11 cellular contexts compared by ENCODE assay signal in the genomic region with DNA sequence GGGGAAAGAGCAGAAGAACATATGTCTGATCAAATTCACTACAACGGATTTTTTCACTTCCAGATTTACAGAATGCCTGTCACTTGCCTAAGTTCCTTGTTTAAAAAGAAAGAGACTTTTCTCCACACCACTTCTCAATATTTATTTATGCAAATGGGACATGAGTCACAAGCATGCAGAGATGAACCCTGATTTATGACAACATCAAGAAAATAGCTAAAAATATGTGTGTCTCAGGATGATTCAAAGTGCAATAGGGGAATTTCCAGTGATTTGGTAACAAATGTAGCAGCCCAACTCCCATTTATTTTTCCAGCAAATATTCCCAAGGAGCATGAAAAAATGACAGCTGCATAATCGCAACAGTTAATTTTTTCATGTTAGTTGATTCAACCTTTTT.
DNase-seq lines count a peak whose midpoint lies in the region; ATAC-seq and TF ChIP-seq lines count a peak whose summit lies in the region.
"Had no signal": no experiment of that assay in that cellular context is flagged by ENCODE, and none has a peak within 500 bp of the region (broad histone marks: within the 10 kb centered on the region; RNA-seq: fewer than 3 reads in every experiment).

No MANE protein-coding gene starts in this region.

- H3K36me3 ChIP-seq in lung (ENCODE audit: control insufficient read depth in 2 of 2, insufficient read depth in 2 of 2, low read length in 2 of 2) = no peaks in the 10 kb centered on the region
- H3K36me3 ChIP-seq in CD8-positive, alpha-beta T cell (ENCODE audit: insufficient read depth, low read length) = no peaks in the 10 kb centered on the region
- no peaks in the 10 kb centered on the region for H3K36me3 ChIP-seq in neural progenitor cell
- H3K36me3 ChIP-seq: transverse colon had no signal

- H2AFZ ChIP-seq in neural progenitor cell (replicated peaks) = no peak overlapping the region

- no peaks in the 10 kb centered on the region for H3K27me3 ChIP-seq in lung (ENCODE audit: control insufficient read depth, insufficient read depth)
- H3K27me3 ChIP-seq in CD8-positive, alpha-beta T cell (ENCODE audit: insufficient read depth, low read length) = no peaks in the 10 kb centered on the region
- no peaks in the 10 kb centered on the region for H3K27me3 ChIP-seq in neural progenitor cell
- H3K27me3 ChIP-seq: transverse colon had no signal

- no peaks in the 10 kb centered on the region for H3F3A ChIP-seq in neural progenitor cell (ENCODE audit: low read depth)

- POLR2A ChIA-PET in CD8-positive, alpha-beta T cell (lab: Charles Lee) = interaction anchor here (0.7 kb wide), 1 partner anchor 15 kb away, joined by 3 read pairs; no protein-coding TSS in a partner anchor

- no peaks in the 10 kb centered on the region for H3K27me3 Mint-ChIP-seq in CD8-positive, alpha-beta T cell (ENCODE audit: low read depth)
- H3K27me3 Mint-ChIP-seq in neural progenitor cell (ENCODE audit: insufficient read depth, low read depth) = peaks cover 4% of the 10 kb centered on the region

- H3K4me3 ChIP-seq in lung (no peak overlapping the region), neural progenitor cell (no peak overlapping the region)
- no peak overlapping the region for H3K4me3 ChIP-seq in CD8-positive, alpha-beta T cell (ENCODE audit: low read depth, low read length)
- H3K4me3 ChIP-seq: transverse colon had no signal

- H3K9ac ChIP-seq in neural progenitor cell = no peak overlapping the region

- H3K4me1 Mint-ChIP-seq in CD8-positive, alpha-beta T cell (ENCODE audit: low read depth) = no peaks in the 10 kb centered on the region
- H3K4me1 Mint-ChIP-seq in neural progenitor cell = no peaks in the 10 kb centered on the region

- no peaks in the 10 kb centered on the region for H3K36me3 Mint-ChIP-seq in CD8-positive, alpha-beta T cell
- peaks cover 6% of the 10 kb centered on the region for H3K36me3 Mint-ChIP-seq in neural progenitor cell

- no peaks in the 10 kb centered on the region for H4K20me1 ChIP-seq in neural progenitor cell (ENCODE audit: low read depth)

- in situ Hi-C loops in Caki2 (cut with HindIII; ENCODE audit: low pct_unique_long_range_greater_than_20kb, low sequenced_read_pairs) = no loop called here

- H3K4me3 Mint-ChIP-seq in CD8-positive, alpha-beta T cell = no peak overlapping the region
- no peak overlapping the region for H3K4me3 Mint-ChIP-seq in neural progenitor cell

- TF ChIP-seq CTCF in lung (IDR thresholded peaks at IDR 0.05; ENCODE audit: control extremely low read depth, extremely low read depth) (no peak), neural progenitor cell (IDR thresholded peaks at IDR 0.05) (no peak)
- TF ChIP-seq CTCF in CD8-positive, alpha-beta T cell (IDR thresholded peaks at IDR 0.05) = no peak

- intact Hi-C loops in CD8-positive, alpha-beta T cell (cut with DNase I, micrococcal nuclease) = no loop called here

- H3K27ac Mint-ChIP-seq in CD8-positive, alpha-beta T cell = no peak overlapping the region
- H3K27ac Mint-ChIP-seq in neural progenitor cell = no peak overlapping the region

- DNase-seq in Caki2 (ENCODE audit: low read depth) (peak; percentile 79), NCI-H460 (ENCODE audit: extremely low read depth, low read depth) (peak; percentile 9), dedifferentiated amniotic fluid mesenchymal stem cell (ENCODE audit: extremely low spot score) (peak; percentile 81), lung (ENCODE audit: low spot score) (no peak), neural progenitor cell (ENCODE audit: low spot score) (no peak), NCI-H526 treated with DMSO at 0.1 percent for 48 hours (lab: John Stamatoyannopoulos, UW) (no peak)
- no peak for DNase-seq in CD8-positive, alpha-beta T cell
- DNase-seq in activated CD8-positive, alpha-beta memory T cell treated with anti-CD3 and anti-CD28 coated beads, Interleukin-2, amount 50 U/mL, for 48 hours = no peak
- DNase-seq: cerebellar nuclear complex, T1000, transverse colon had no signal

- WGBS in lung, 2 donors = 39 to 80% methylated on average over 2 of the region's 2 CpGs

- H3K9me3 Mint-ChIP-seq in CD8-positive, alpha-beta T cell = peaks cover 13% of the 10 kb centered on the region
- H3K9me3 Mint-ChIP-seq in neural progenitor cell = peaks cover 8% of the 10 kb centered on the region

- H3K79me2 ChIP-seq in neural progenitor cell (ENCODE audit: low read depth) = no peaks in the 10 kb centered on the region

- no peak overlapping the region for H3K4me2 ChIP-seq in neural progenitor cell

- H3K27ac ChIP-seq in lung (ENCODE audit: low read depth in 1 of 2, low read length in 1 of 2) (no peak overlapping the region), neural progenitor cell (no peak overlapping the region)
- H3K27ac ChIP-seq in CD8-positive, alpha-beta T cell (ENCODE audit: low read depth, low read length) = no peak overlapping the region

- H3K4me1 ChIP-seq in lung (ENCODE audit: control insufficient read depth in 2 of 2, insufficient read depth in 2 of 2, low read length in 2 of 2) (no peaks in the 10 kb centered on the region), neural progenitor cell (peaks cover 2% of the 10 kb centered on the region)
- H3K4me1 ChIP-seq in CD8-positive, alpha-beta T cell (ENCODE audit: insufficient read depth, low read length) = no peaks in the 10 kb centered on the region

- CTCF ChIA-PET in CD8-positive, alpha-beta T cell (lab: Charles Lee) = no interaction called here

- peak; percentile 53 for ATAC-seq in lung (ENCODE audit: insufficient read depth, low FRiP score)
- no peak for ATAC-seq in CD8-positive, alpha-beta T cell

- H3K9me3 ChIP-seq in lung (ENCODE audit: control insufficient read depth in 2 of 2, insufficient read depth in 1 of 2, low read length in 1 of 2) = no peaks in the 10 kb centered on the region
- H3K9me3 ChIP-seq in CD8-positive, alpha-beta T cell (ENCODE audit: low read length) = no peaks in the 10 kb centered on the region
- H3K9me3 ChIP-seq in neural progenitor cell (ENCODE audit: low read depth) = no peaks in the 10 kb centered on the region
- H3K9me3 ChIP-seq: transverse colon had no signal

Comparison
In these comparisons a context has a peak if more than half of its experiments do, and no peak if none do; other contexts are left out.
1. DNase-seq: peak in Caki2 (single experiment), NCI-H460 (single experiment) and dedifferentiated amniotic fluid mesenchymal stem cell (single experiment); none in lung (single experiment), CD8-positive, alpha-beta T cell (0 of 7), activated CD8-positive, alpha-beta memory T cell treated with anti-CD3 and anti-CD28 coated beads, Interleukin-2, amount 50 U/mL, for 48 hours (single experiment), neural progenitor cell (single experiment) and NCI-H526 treated with DMSO at 0.1 percent for 48 hours (single experiment).